ENCODE assay signal across 18 cellular contexts in the genomic region with DNA sequence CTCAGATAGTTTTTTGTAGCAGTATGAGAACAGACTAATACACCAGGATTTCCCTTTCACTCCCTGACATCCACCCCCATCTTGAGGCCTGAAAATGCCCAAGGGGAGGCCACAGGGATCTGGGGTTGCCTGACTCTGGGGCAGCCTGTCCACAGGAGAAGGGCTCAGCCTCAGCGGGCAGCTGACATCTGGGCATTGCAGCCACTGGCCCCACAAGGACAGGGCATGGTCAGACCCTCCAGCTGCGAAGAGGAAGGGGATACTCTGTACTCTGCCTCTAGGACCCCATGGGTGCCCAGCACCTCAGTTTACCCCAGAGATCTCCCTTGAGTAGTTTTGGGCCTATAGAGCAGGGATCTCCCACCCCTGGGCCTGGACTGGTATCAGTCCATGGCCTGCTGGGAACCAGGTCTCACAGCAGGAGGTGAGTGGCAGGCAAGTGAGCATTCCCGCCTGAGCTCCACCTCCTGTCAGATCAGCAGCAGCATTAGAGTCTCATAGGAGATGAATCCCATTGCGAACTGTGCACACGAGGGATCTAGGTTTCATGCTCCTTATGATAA.
"Had no signal": no experiment of that assay in that cellular context is flagged by ENCODE, and none has a peak within 500 bp of the region (broad histone marks: within the 10 kb centered on the region; RNA-seq: fewer than 3 reads in every experiment).

No MANE protein-coding gene starts in this region.

- H3K36me3 ChIP-seq: heart right ventricle, left ventricle myocardium inferior, pancreas, prostate gland, uterus had no signal

- H3K4me1 Mint-ChIP-seq: stimulated activated naive B cell treated with anti-CD40 and anti-IgM and Interleukin-4, amounts not matched to agents 10 μg/mL and 1 μg/mL and 100 μg/mL, for 72 hours had no signal

- H3K4me3 Mint-ChIP-seq: natural killer cell treated with Interleukin-12 subunit alpha and Interleukin-12 subunit beta and Interleukin-15 and Interleukin-18, amount 100 ng/mL, for 72 hours; stimulated activated naive B cell treated with anti-CD40 and anti-IgM and Interleukin-4, amounts not matched to agents 10 μg/mL and 1 μg/mL and 100 μg/mL, for 72 hours; type B pancreatic cell had no signal

- H3K27me3 Mint-ChIP-seq: natural killer cell treated with Interleukin-12 subunit alpha and Interleukin-12 subunit beta and Interleukin-15 and Interleukin-18, amount 100 ng/mL, for 72 hours; stimulated activated naive B cell treated with anti-CD40 and anti-IgM and Interleukin-4, amounts not matched to agents 10 μg/mL and 1 μg/mL and 100 μg/mL, for 72 hours had no signal

- H3K27ac ChIP-seq: coronary artery, heart right ventricle, left ventricle myocardium inferior, pancreas, prostate gland, uterus had no signal

- H3K4me1 ChIP-seq: heart right ventricle, left ventricle myocardium inferior, pancreas, prostate gland, uterus had no signal

- ATAC-seq: heart right ventricle; left cardiac atrium; natural killer cell treated with Interleukin-12 subunit alpha and Interleukin-12 subunit beta and Interleukin-15 and Interleukin-18, amount 100 ng/mL, for 72 hours; pancreas; sciatic nerve; stimulated activated naive B cell treated with anti-CD40 and anti-IgM and Interleukin-4, amounts not matched to agents 10 μg/mL and 1 μg/mL and 100 μg/mL, for 72 hours had no signal

- H3K9me3 ChIP-seq: pancreas, prostate gland, uterus had no signal

- H3K27ac Mint-ChIP-seq: natural killer cell treated with Interleukin-12 subunit alpha and Interleukin-12 subunit beta and Interleukin-15 and Interleukin-18, amount 100 ng/mL, for 72 hours; stimulated activated naive B cell treated with anti-CD40 and anti-IgM and Interleukin-4, amounts not matched to agents 10 μg/mL and 1 μg/mL and 100 μg/mL, for 72 hours; type B pancreatic cell had no signal

- H3K4me3 ChIP-seq: coronary artery, heart right ventricle, left ventricle myocardium inferior, lung, pancreas, prostate gland, uterus had no signal

- H3K36me3 Mint-ChIP-seq: natural killer cell treated with Interleukin-12 subunit alpha and Interleukin-12 subunit beta and Interleukin-15 and Interleukin-18, amount 100 ng/mL, for 72 hours; stimulated activated naive B cell treated with anti-CD40 and anti-IgM and Interleukin-4, amounts not matched to agents 10 μg/mL and 1 μg/mL and 100 μg/mL, for 72 hours; type B pancreatic cell had no signal

- DNase-seq: effector CD4-positive, alpha-beta T cell; heart right ventricle; left cardiac atrium; left ventricle myocardium inferior; mesenchymal stem cell; midbrain; occipital lobe; pancreas; stimulated activated CD4-positive, alpha-beta T cell treated with anti-CD3 and anti-CD28 coated beads, Interleukin-2, amount 100 ng/mL, for 24 hours; stimulated activated CD4-positive, alpha-beta T cell treated with anti-CD3 and anti-CD28 coated beads, Interleukin-4, amount 100 ng/mL, for 4 hours; stimulated activated naive B cell treated with anti-CD40 and anti-IgM and Interleukin-4, amounts not matched to agents 10 μg/mL and 1 μg/mL and 100 μg/mL, for 72 hours; uterus had no signal

- H3K27me3 ChIP-seq: pancreas, uterus had no signal

- H3K9me3 Mint-ChIP-seq: natural killer cell treated with Interleukin-12 subunit alpha and Interleukin-12 subunit beta and Interleukin-15 and Interleukin-18, amount 100 ng/mL, for 72 hours had no signal
